8 cellular contexts compared by ENCODE assay signal in genomic region chr1:167797005-167797404, GRCh38.
DNase-seq lines count a peak whose midpoint lies in the region; ATAC-seq and TF ChIP-seq lines count a peak whose summit lies in the region.

No MANE protein-coding gene starts in this region.

- no peaks in the 10 kb centered on the region for H3K9me3 ChIP-seq in lower lobe of right lung
- H3K9me3 ChIP-seq in upper lobe of left lung, result no peaks in the 10 kb centered on the region

- intact Hi-C loops in lower lobe of right lung (cut with DNase I), result no loop called here

- WGBS in upper lobe of left lung, 2 donors, result 0% methylated on average over 2 of the region's 2 CpGs

- H3K36me3 ChIP-seq in lower lobe of right lung (no peaks in the 10 kb centered on the region), upper lobe of left lung (no peaks in the 10 kb centered on the region)

- DNase-seq in EH (ENCODE audit: low read depth), result peak; percentile 99
- peak; percentile 52 to 75 for DNase-seq in NOMO-1 (lab: John Stamatoyannopoulos, UW; ENCODE audit: unreplicated experiment in 2 of 2)
- DNase-seq in dermis blood vessel endothelial cell, result peak; percentile 89
- peak; percentile 73 for DNase-seq in lower lobe of right lung
- DNase-seq in upper lobe of left lung, result peak in 1 of 2 donors; percentile 92
- DNase-seq in NCI-H187 (lab: John Stamatoyannopoulos, UW), result no peak
- DNase-seq in GM13977 (ENCODE audit: low spot score), result no peak

- H3K27me3 ChIP-seq in lower lobe of right lung (ENCODE audit: low read depth), result no peaks in the 10 kb centered on the region
- H3K27me3 ChIP-seq in upper lobe of left lung, result no peaks in the 10 kb centered on the region

- no peak for TF ChIP-seq CTCF in lower lobe of right lung (IDR thresholded peaks at IDR 0.05)
- no peak for TF ChIP-seq CTCF in upper lobe of left lung (IDR thresholded peaks at IDR 0.05)
- TF ChIP-seq CTCF in GM13977 (IDR thresholded peaks at IDR 0.05; ENCODE audit: extremely low read depth, insufficient read depth, missing control alignments), result no peak

- peak; percentile 97 to 99 for ATAC-seq in lower lobe of right lung
- peak; percentile 95 to 98 for ATAC-seq in upper lobe of left lung (ENCODE audit: low FRiP score in 2 of 2)
- ATAC-seq in HG03439 (IDR thresholded peaks at IDR 0.05; ENCODE audit: unreplicated experiment), result no peak

- in situ Hi-C loops in GM13977 (cut with MboI; ENCODE audit: low pct_unique_long_range_greater_than_20kb, low sequenced_read_pairs, unreplicated experiment), result no loop called here

- peak in 2 of 4 donors; percentile 37 to 85 for TF ChIP-seq EP300 in upper lobe of left lung (IDR thresholded peaks at IDR 0.05)

- H3K4me1 ChIP-seq in lower lobe of right lung (peaks cover 34% of the 10 kb centered on the region), upper lobe of left lung (peaks cover 20 to 25% (median 23%) of the 10 kb centered on the region in 4 donors)

- H3K27ac ChIP-seq in lower lobe of right lung (peak overlapping the region; percentile 66), upper lobe of left lung (peak overlapping the region; percentile 73 to 82 (median 73))

- H3K4me3 ChIP-seq in lower lobe of right lung, result no peak overlapping the region
- H3K4me3 ChIP-seq in upper lobe of left lung, result no peak overlapping the region

- TF ChIP-seq POLR2A in upper lobe of left lung (IDR thresholded peaks at IDR 0.05), result no peak

Comparison
In these comparisons a context has a peak if more than half of its experiments do, and no peak if none do; other contexts are left out.
1. DNase-seq: peak in EH (single experiment), NOMO-1 (2 of 2), dermis blood vessel endothelial cell (single experiment) and lower lobe of right lung (single experiment); none in NCI-H187 (0 of 2) and GM13977 (single experiment).